Comparison of ENCODE assay signal across 15 cellular contexts in the genomic region with DNA sequence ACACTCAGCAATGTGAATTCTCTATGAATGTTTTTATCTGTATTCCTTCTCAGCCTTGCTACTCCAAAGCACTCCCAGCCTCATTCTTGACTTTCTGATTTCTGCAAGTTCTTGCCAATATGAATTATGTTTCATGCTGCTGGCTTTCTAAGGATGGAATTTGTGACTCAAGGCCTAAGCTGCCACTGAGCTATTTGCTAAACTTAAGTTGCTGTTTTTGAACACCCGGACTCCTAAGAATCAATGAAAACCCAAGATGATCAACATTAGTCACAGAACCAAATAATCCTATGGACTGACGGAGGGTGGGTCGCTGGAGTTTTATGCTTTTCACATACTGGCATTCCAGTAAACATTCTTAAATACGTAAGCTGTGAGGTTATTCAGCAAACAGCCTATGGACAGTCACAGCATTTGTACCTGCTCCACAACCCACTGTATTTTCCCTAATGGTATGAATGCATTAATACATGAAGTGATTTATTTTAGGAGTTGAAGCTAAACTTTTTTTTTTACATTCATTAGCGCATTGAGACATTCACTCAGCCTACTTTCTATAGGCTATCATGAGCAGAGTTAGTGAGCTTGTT. TPM values are rescaled to one million over a fixed set of nuclear protein-coding genes. Genes with fewer than 3 reads are reported as not detected.
DNase-seq lines count a peak whose midpoint lies in the region; TF ChIP-seq lines count a peak whose summit lies in the region.
"Had no signal": no experiment of that assay in that cellular context is flagged by ENCODE, and none has a peak within 500 bp of the region (broad histone marks: within the 10 kb centered on the region; RNA-seq: fewer than 3 reads in every experiment).

No MANE protein-coding gene starts in this region.

- intact Hi-C loops in adrenal gland (cut with DNase I) (no loop called here), sigmoid colon (cut with DNase I) (loop anchor here (10.0 kb wide), 1 partner anchor 375 kb away; the partner anchor contains the start of gene ECI2)

- H3K9me3 ChIP-seq in adrenal gland (replicated peaks in 1 of 3) = no peaks in the 10 kb centered on the region
- H3K9me3 ChIP-seq in sigmoid colon = no peaks in the 10 kb centered on the region
- H3K9me3 ChIP-seq: breast epithelium had no signal

- TF ChIP-seq CTCF in adrenal gland (IDR thresholded peaks at IDR 0.05) (no peak), fibroblast of pulmonary artery (IDR thresholded peaks at IDR 0.05; ENCODE audit: low read length, missing control alignments) (no peak), sigmoid colon (IDR thresholded peaks at IDR 0.05) (no peak)

- H3K36me3 ChIP-seq in adrenal gland (replicated peaks in 1 of 2) = no peaks in the 10 kb centered on the region
- no peaks in the 10 kb centered on the region for H3K36me3 ChIP-seq in sigmoid colon
- H3K36me3 ChIP-seq in H7 (replicated peaks; ENCODE audit: control insufficient read depth, insufficient read depth, low read length) = no peaks in the 10 kb centered on the region
- H3K36me3 ChIP-seq: BLaER1 treated with 17β-estradiol and CSF1 and Interleukin-3, amounts not matched to agents 10 nM and 100 nM; breast epithelium had no signal

- H3K27ac ChIP-seq in adrenal gland (peak overlapping the region in 3 of 5 donors; percentile 17 to 45 (median 32)), sigmoid colon (peak overlapping the region in 3 of 4 donors; percentile 51 to 69 (median 61))
- H3K27ac ChIP-seq: BLaER1 treated with 17β-estradiol and CSF1 and Interleukin-3, amounts not matched to agents 10 nM and 100 nM; breast epithelium had no signal

- 63 to 87% (median 80%) methylated on average over 5 of the region's 5 CpGs for WGBS in adrenal gland, 4 donors
- 83 to 86% methylated on average over 5 of the region's 5 CpGs for WGBS in sigmoid colon, 2 donors

- H3K4me1 ChIP-seq in adrenal gland (replicated peaks in 1 of 2) (no peaks in the 10 kb centered on the region), sigmoid colon (peaks cover 0 to 18% (median 6%) of the 10 kb centered on the region in 4 donors)
- H3K4me1 ChIP-seq: breast epithelium had no signal

- TF ChIP-seq POLR2A in adrenal gland (IDR thresholded peaks at IDR 0.05) (no peak), sigmoid colon (IDR thresholded peaks at IDR 0.05) (no peak)

- no peak for TF ChIP-seq EP300 in sigmoid colon (IDR thresholded peaks at IDR 0.05)

- DNase-seq in AG20443 (ENCODE audit: low spot score) = peak; percentile 68
- DNase-seq in adrenal gland = peak in 2 of 7 donors; percentile 39 to 50
- DNase-seq in fibroblast of pulmonary artery (ENCODE audit: low read depth) = peak; percentile 66
- no peak for DNase-seq in sigmoid colon
- no peak for DNase-seq in H7
- no peak for DNase-seq in NCI-H1105 treated with DMSO at 0.1 percent for 48 hours (lab: John Stamatoyannopoulos, UW)
- DNase-seq in NCI-H2171 treated with DMSO at 0.1 percent for 48 hours (lab: John Stamatoyannopoulos, UW) = no peak
- DNase-seq in dermis blood vessel endothelial cell = no peak
- DNase-seq: activated CD4-positive, alpha-beta T cell treated with anti-CD3 and anti-CD28 coated beads, Interleukin-2, amount 10 ng/mL, durations not matched to agents 24 days and 14 days; KG1; NCI-H1694; NCI-H524 treated with DMSO at 0.1 percent for 48 hours; nucleus accumbens had no signal

- no peaks in the 10 kb centered on the region for H3K27me3 ChIP-seq in adrenal gland
- H3K27me3 ChIP-seq in sigmoid colon = no peaks in the 10 kb centered on the region
- peaks cover 3% of the 10 kb centered on the region for H3K27me3 ChIP-seq in H7 (ENCODE audit: control insufficient read depth, insufficient read depth, low read length)
- H3K27me3 ChIP-seq: breast epithelium had no signal

- no peak overlapping the region for H3K4me3 ChIP-seq in adrenal gland
- H3K4me3 ChIP-seq in fibroblast of pulmonary artery (replicated peaks; ENCODE audit: low read depth, low read length) = no peak overlapping the region
- H3K4me3 ChIP-seq in sigmoid colon = no peak overlapping the region
- no peak overlapping the region for H3K4me3 ChIP-seq in H7 (ENCODE audit: insufficient read depth, low read depth, low read length)
- H3K4me3 ChIP-seq: BLaER1 treated with 17β-estradiol and CSF1 and Interleukin-3, amounts not matched to agents 10 nM and 100 nM; breast epithelium had no signal

RNA-seq across cellular contexts. Expression of gene PXDC1, which starts 8.2 kb away (rescaled TPM):
- total RNA-seq in adrenal gland (10 to 100 TPM; 15.7 to 46.7 (median 25.9) TPM), sigmoid colon (100 to 1,000 TPM in 1 of 4 donors, 10 to 100 TPM in 3; 46.7 to 116 (median 75.9) TPM), dermis blood vessel endothelial cell (61.5 and 135 TPM in 2 replicates)
- polyA plus RNA-seq in adrenal gland (10 to 100 TPM; 12.9 to 36.3 (median 21.6) TPM), sigmoid colon (10 to 100 TPM in 1 of 3 donors, 1 to 10 TPM in 2; 9.0 to 22.2 (median 9.1) TPM)
- 1.4 and 4.1 TPM in 2 replicates for total RNA-seq in H7 (2014; rRNA removed; shearing (Covaris generic))

Comparison
In these comparisons a context has a peak if more than half of its experiments do, and no peak if none do; other contexts are left out.
1. DNase-seq: peak in AG20443 (single experiment) and fibroblast of pulmonary artery (single experiment); none in sigmoid colon (single experiment), H7 (single experiment), NCI-H1105 treated with DMSO at 0.1 percent for 48 hours (single experiment), NCI-H2171 treated with DMSO at 0.1 percent for 48 hours (single experiment) and dermis blood vessel endothelial cell (single experiment).